23 cellular contexts compared by ENCODE assay signal in genomic region chr6:87514831-87515230, GRCh38. TPM values are rescaled to one million over a fixed set of nuclear protein-coding genes. Genes with fewer than 3 reads are reported as not detected.
DNase-seq lines count a peak whose midpoint lies in the region; ATAC-seq and TF ChIP-seq lines count a peak whose summit lies in the region.
"Had no signal": no experiment of that assay in that cellular context is flagged by ENCODE, and none has a peak within 500 bp of the region (broad histone marks: within the 10 kb centered on the region; RNA-seq: fewer than 3 reads in every experiment).

No MANE protein-coding gene starts in this region.

- H3K27ac Mint-ChIP-seq in CD4-positive, alpha-beta memory T cell: peak overlapping the region in 6 of 7 donors; percentile 36 to 79 (median 65)
- H3K27ac Mint-ChIP-seq in T-helper 2 cell treated with Interferon-gamma antibody and Interleukin-4, amounts not matched to agents 5 μg/mL and 100 μg/mL, for 36 hours: peak overlapping the region; percentile 10
- H3K27ac Mint-ChIP-seq: dendritic cell treated with granulocyte-macrophage colony-stimulating factor and Interleukin-4, amounts not matched to agents 40 ng/mL and 50 ng/mL, for 4 days had no signal

- no peaks in the 10 kb centered on the region for H3K9me3 ChIP-seq in A673 (ENCODE audit: low read depth, low read length, poor library complexity, severe bottlenecking)
- no peaks in the 10 kb centered on the region for H3K9me3 ChIP-seq in CD4-positive, alpha-beta memory T cell (ENCODE audit: control insufficient read depth in 1 of 2, low read length in 2 of 2)
- H3K9me3 ChIP-seq: ascending aorta, prostate gland, stomach, transverse colon had no signal

- no peaks in the 10 kb centered on the region for H3K4me1 ChIP-seq in A673 (ENCODE audit: insufficient read depth, low read length, poor library complexity, severe bottlenecking)
- H3K4me1 ChIP-seq in CD4-positive, alpha-beta memory T cell (ENCODE audit: insufficient read depth, low read length): peaks cover 7% of the 10 kb centered on the region
- H3K4me1 ChIP-seq: ascending aorta, prostate gland, stomach, transverse colon had no signal

- no TSS peak for BruUV-seq in A673 (replicated peaks; lab: Mats Ljungman, UMichigan)

- no peak overlapping the region for H3K4me3 ChIP-seq in A673 (ENCODE audit: low read depth, low read length, poor library complexity, severe bottlenecking)
- H3K4me3 ChIP-seq in CD4-positive, alpha-beta memory T cell (ENCODE audit: low read length in 2 of 2): no peak overlapping the region
- H3K4me3 ChIP-seq: ascending aorta, lung, prostate gland, stomach, transverse colon had no signal

- DNase-seq in A673 (ENCODE audit: low spot score) (peak; percentile 11), dermis blood vessel endothelial cell (peak; percentile 13), SK-N-DZ (ENCODE audit: low spot score) (no peak), NCI-H526 treated with DMSO at 0.1 percent for 48 hours (lab: John Stamatoyannopoulos, UW) (no peak), AML-193 (lab: John Stamatoyannopoulos, UW) (no peak)
- no peak for DNase-seq in CD4-positive, alpha-beta memory T cell
- DNase-seq in T-helper 2 cell treated with Interferon-gamma antibody and Interleukin-4, amounts not matched to agents 5 μg/mL and 100 μg/mL, for 36 hours (ENCODE audit: low spot score): no peak
- DNase-seq: activated CD4-positive, alpha-beta T cell treated with anti-CD3 and anti-CD28 coated beads for 4 hours; activated CD8-positive, alpha-beta memory T cell treated with anti-CD3 and anti-CD28 coated beads, Interleukin-2, amount 50 U/mL, for 48 hours; activated gamma-delta T cell; caudate nucleus; DMS153; kidney glomerular epithelial cell; NCI-H1417 treated with DMSO at 0.1 percent for 48 hours; OCI-M1; stomach; transverse colon had no signal

- no peaks in the 10 kb centered on the region for H3K9me3 Mint-ChIP-seq in CD4-positive, alpha-beta memory T cell
- no peaks in the 10 kb centered on the region for H3K9me3 Mint-ChIP-seq in T-helper 2 cell treated with Interferon-gamma antibody and Interleukin-4, amounts not matched to agents 5 μg/mL and 100 μg/mL, for 36 hours
- H3K9me3 Mint-ChIP-seq: dendritic cell treated with granulocyte-macrophage colony-stimulating factor and Interleukin-4, amounts not matched to agents 40 ng/mL and 50 ng/mL, for 4 days; IgD-negative memory B cell had no signal

- CTCF ChIA-PET in A673 (lab: Charles Lee): no interaction called here
- CTCF ChIA-PET in CD4-positive, alpha-beta memory T cell (lab: Charles Lee; ENCODE audit: partially characterized antibody): interaction anchor here (0.6 kb wide), 1 partner anchor 21 kb away, joined by 3 read pairs; no protein-coding TSS in a partner anchor

- peaks cover 48 to 82% of the 10 kb centered on the region in 2 donors for H3K36me3 Mint-ChIP-seq in CD4-positive, alpha-beta memory T cell
- H3K36me3 Mint-ChIP-seq in T-helper 2 cell treated with Interferon-gamma antibody and Interleukin-4, amounts not matched to agents 5 μg/mL and 100 μg/mL, for 36 hours (ENCODE audit: low read depth): peaks cover 45% of the 10 kb centered on the region
- H3K36me3 Mint-ChIP-seq: IgD-negative memory B cell had no signal

- peaks cover 7 to 13% (median 9%) of the 10 kb centered on the region in 4 donors for H3K4me1 Mint-ChIP-seq in CD4-positive, alpha-beta memory T cell
- peaks cover 9% of the 10 kb centered on the region for H3K4me1 Mint-ChIP-seq in T-helper 2 cell treated with Interferon-gamma antibody and Interleukin-4, amounts not matched to agents 5 μg/mL and 100 μg/mL, for 36 hours (ENCODE audit: low read depth)

- TF ChIP-seq CTCF in A673 (conservative IDR thresholded peaks at IDR 0.05; ENCODE audit: low read depth, low read length): no peak

- no peaks in the 10 kb centered on the region for H3K27me3 Mint-ChIP-seq in CD4-positive, alpha-beta memory T cell
- no peaks in the 10 kb centered on the region for H3K27me3 Mint-ChIP-seq in T-helper 2 cell treated with Interferon-gamma antibody and Interleukin-4, amounts not matched to agents 5 μg/mL and 100 μg/mL, for 36 hours (ENCODE audit: low read depth)
- H3K27me3 Mint-ChIP-seq: dendritic cell treated with granulocyte-macrophage colony-stimulating factor and Interleukin-4, amounts not matched to agents 40 ng/mL and 50 ng/mL, for 4 days; IgD-negative memory B cell had no signal

- H3K36me3 ChIP-seq in A673 (ENCODE audit: insufficient read depth, low read length, poor library complexity, severe bottlenecking): peaks cover 46% of the 10 kb centered on the region
- H3K36me3 ChIP-seq in CD4-positive, alpha-beta memory T cell (ENCODE audit: insufficient read depth, low read length): peaks cover 36% of the 10 kb centered on the region

- POLR2A ChIA-PET in A673 (lab: Charles Lee; ENCODE audit: low non-redundant PET): no interaction called here
- POLR2A ChIA-PET in CD4-positive, alpha-beta memory T cell (lab: Charles Lee; ENCODE audit: partially characterized antibody): interaction anchor here (1.0 kb wide), 1 partner anchor 187 kb away, joined by 3 read pairs; the partner anchor contains the start of gene AKIRIN2

- ATAC-seq in GM18519 (IDR thresholded peaks at IDR 0.05; ENCODE audit: low FRiP score, unreplicated experiment): no peak

- H3K27me3 ChIP-seq in A673 (replicated peaks; ENCODE audit: insufficient read depth, low read depth, low read length, poor library complexity): no peaks in the 10 kb centered on the region
- H3K27me3 ChIP-seq in CD4-positive, alpha-beta memory T cell (ENCODE audit: insufficient read depth, low read length): no peaks in the 10 kb centered on the region
- H3K27me3 ChIP-seq: ascending aorta, stomach, transverse colon had no signal

- H3K27ac ChIP-seq in A673 (ENCODE audit: low read depth, low read length, poor library complexity, severe bottlenecking): peak overlapping the region; percentile 26
- no peak overlapping the region for H3K27ac ChIP-seq in CD4-positive, alpha-beta memory T cell (ENCODE audit: low read depth, low read length)
- H3K27ac ChIP-seq: ascending aorta, prostate gland, stomach, transverse colon had no signal

- H3K4me3 Mint-ChIP-seq in CD4-positive, alpha-beta memory T cell: peak overlapping the region in 2 of 8 donors; percentile 14 to 44
- peak overlapping the region; percentile 5 for H3K4me3 Mint-ChIP-seq in T-helper 2 cell treated with Interferon-gamma antibody and Interleukin-4, amounts not matched to agents 5 μg/mL and 100 μg/mL, for 36 hours
- H3K4me3 Mint-ChIP-seq: dendritic cell treated with granulocyte-macrophage colony-stimulating factor and Interleukin-4, amounts not matched to agents 40 ng/mL and 50 ng/mL, for 4 days; IgD-negative memory B cell had no signal

- intact Hi-C loops in A673 (cut with micrococcal nuclease; ENCODE audit: unreplicated experiment): no loop called here
- intact Hi-C loops in CD4-positive, alpha-beta memory T cell (cut with micrococcal nuclease): no loop called here

RNA-seq across cellular contexts. Expression of gene SLC35A1, which starts 42.1 kb away (rescaled TPM):
- total RNA-seq in A673 (2021): 11.5 and 13.0 TPM in 2 replicates
- total RNA-seq in CD4-positive, alpha-beta memory T cell: 10 to 100 TPM; 20.4 to 26.2 TPM
- polyA plus RNA-seq in CD4-positive, alpha-beta memory T cell: 10 to 100 TPM; 31.2 to 33.2 TPM
- total RNA-seq in dermis blood vessel endothelial cell: 26.2 and 31.2 TPM in 2 replicates
- polyA plus RNA-seq in SK-N-DZ (2014; cell fraction: cytosol; rRNA removed): 40.0 and 44.0 TPM in 2 replicates
- polyA plus RNA-seq in SK-N-DZ (2014; cell fraction: nucleus; rRNA removed): 30.6 and 53.9 TPM in 2 replicates

Comparison
In these comparisons a context has a peak if more than half of its experiments do, and no peak if none do; other contexts are left out.
1. DNase-seq: peak in A673 (single experiment) and dermis blood vessel endothelial cell (single experiment); none in CD4-positive, alpha-beta memory T cell (0 of 5), T-helper 2 cell treated with Interferon-gamma antibody and Interleukin-4, amounts not matched to agents 5 μg/mL and 100 μg/mL, for 36 hours (single experiment), SK-N-DZ (single experiment), NCI-H526 treated with DMSO at 0.1 percent for 48 hours (single experiment) and AML-193 (0 of 2).